8 cellular contexts compared by ENCODE assay signal in genomic region chr2:27370026-27370815, GRCh38. TPM values are rescaled to one million over a fixed set of nuclear protein-coding genes. Genes with fewer than 3 reads are reported as not detected.
DNase-seq lines count a peak whose midpoint lies in the region; ATAC-seq, FAIRE-seq and TF ChIP-seq lines count a peak whose summit lies in the region.

TSS of gene EIF2B4 (minus strand) at chr2:27370338. CDS start at chr2:27370314, 24 bp downstream.
A gene with protein sequence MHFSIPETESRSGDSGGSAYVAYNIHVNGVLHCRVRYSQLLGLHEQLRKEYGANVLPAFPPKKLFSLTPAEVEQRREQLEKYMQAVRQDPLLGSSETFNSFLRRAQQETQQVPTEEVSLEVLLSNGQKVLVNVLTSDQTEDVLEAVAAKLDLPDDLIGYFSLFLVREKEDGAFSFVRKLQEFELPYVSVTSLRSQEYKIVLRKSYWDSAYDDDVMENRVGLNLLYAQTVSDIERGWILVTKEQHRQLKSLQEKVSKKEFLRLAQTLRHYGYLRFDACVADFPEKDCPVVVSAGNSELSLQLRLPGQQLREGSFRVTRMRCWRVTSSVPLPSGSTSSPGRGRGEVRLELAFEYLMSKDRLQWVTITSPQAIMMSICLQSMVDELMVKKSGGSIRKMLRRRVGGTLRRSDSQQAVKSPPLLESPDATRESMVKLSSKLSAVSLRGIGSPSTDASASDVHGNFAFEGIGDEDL (plus strand): TSS chr2:27370616. CDS start chr2:27370744, 128 bp downstream.

- H2AFZ ChIP-seq in parathyroid adenoma: peak within 1 kb of the TSS; percentile 90

- DNase-seq in GM12891 (ENCODE audit: insufficient read length, low spot score): peak; percentile 94
- peak; percentile 97 for DNase-seq in NCI-H1436 (lab: John Stamatoyannopoulos, UW)
- peak; percentile 99 for DNase-seq in T follicular helper cell (ENCODE audit: low read depth)
- peak; percentile 99 for DNase-seq in adipocyte (ENCODE audit: low read depth)
- peak; percentile 99 for DNase-seq in Right ventricle myocardium superior
- peak; percentile 97 to 98 for DNase-seq in tibial nerve (ENCODE audit: low spot score in 2 of 2)

- H3K79me2 ChIP-seq in parathyroid adenoma: peaks cover 33% of the 10 kb centered on the region

- FAIRE-seq in GM12891 (lab: Jason Lieb, UNC): peak; percentile 99

- intact Hi-C loops in Right ventricle myocardium superior (cut with DNase I): no loop called here

- H3K36me3 ChIP-seq in adipocyte (ENCODE audit: control insufficient read depth, insufficient read depth, low read length, severe bottlenecking): peaks cover 67% of the 10 kb centered on the region
- H3K36me3 ChIP-seq in parathyroid adenoma (ENCODE audit: control insufficient read depth, insufficient read depth, low read length): no peaks in the 10 kb centered on the region
- H3K36me3 ChIP-seq in tibial nerve: peaks cover 6 to 69% (median 18%) of the 10 kb centered on the region in 3 donors

- 0% methylated on average over 17 to 42 of the region's 85 CpGs for WGBS in tibial nerve, 2 donors

- H3K27me3 ChIP-seq in adipocyte (replicated peaks; ENCODE audit: control insufficient read depth, insufficient read depth, low read length) (no peaks in the 10 kb centered on the region), parathyroid adenoma (ENCODE audit: control insufficient read depth, insufficient read depth, low read length) (no peaks in the 10 kb centered on the region), tibial nerve (no peaks in the 10 kb centered on the region)

- no peaks in the 10 kb centered on the region for H3K9me3 ChIP-seq in adipocyte (ENCODE audit: control insufficient read depth, low read length)
- no peaks in the 10 kb centered on the region for H3K9me3 ChIP-seq in parathyroid adenoma (ENCODE audit: control insufficient read depth, low read length)
- H3K9me3 ChIP-seq in tibial nerve: no peaks in the 10 kb centered on the region

- H3K4me3 ChIP-seq in adipocyte (ENCODE audit: low read length): peak within 1 kb of the TSS; percentile 96
- peak within 1 kb of the TSS; percentile 95 for H3K4me3 ChIP-seq in parathyroid adenoma (ENCODE audit: low read depth, low read length)
- H3K4me3 ChIP-seq in tibial nerve: peak within 1 kb of the TSS; percentile 84 to 100 (median 98)

- TF ChIP-seq CTCF in parathyroid adenoma (IDR thresholded peaks at IDR 0.05): peak; percentile 91
- peak; percentile 55 to 92 (median 82) for TF ChIP-seq CTCF in tibial nerve (IDR thresholded peaks at IDR 0.05)

- H3K27ac ChIP-seq in parathyroid adenoma: peak within 1 kb of the TSS; percentile 83
- H3K27ac ChIP-seq in tibial nerve: peak within 1 kb of the TSS; percentile 78 to 97 (median 94)

- TF ChIP-seq POLR2A in GM12891 (IDR thresholded peaks at IDR 0.05; ENCODE audit: low read depth, low read length) (peak; percentile 94), tibial nerve (IDR thresholded peaks at IDR 0.05) (peak; percentile 27 to 67)

- H3K4me1 ChIP-seq in adipocyte (ENCODE audit: control insufficient read depth, insufficient read depth, low read length) (peaks cover 35% of the 10 kb centered on the region), parathyroid adenoma (peaks cover 4% of the 10 kb centered on the region), tibial nerve (peaks cover 0 to 37% (median 28%) of the 10 kb centered on the region in 4 donors)

- peak within 1 kb of the TSS; percentile 92 for H3K4me2 ChIP-seq in parathyroid adenoma (ENCODE audit: low read length)

- TF ChIP-seq EP300 in tibial nerve (IDR thresholded peaks at IDR 0.05): peak; percentile 90 to 97

- ATAC-seq in HG02840 (IDR thresholded peaks at IDR 0.05; ENCODE audit: low FRiP score, unreplicated experiment): peak; percentile 89
- ATAC-seq in Right ventricle myocardium superior (ENCODE audit: poor library complexity): peak; percentile 95

- peak within 1 kb of the TSS; percentile 99 for H3K9ac ChIP-seq in adipocyte (ENCODE audit: low read length)
- peak within 1 kb of the TSS; percentile 91 for H3K9ac ChIP-seq in parathyroid adenoma

TF ChIP-seq in GM12891, 5 proteins besides CTCF, POLR2A, EP300 and RAD21:
- TF ChIP-seq TAF1 (IDR thresholded peaks at IDR 0.05; ENCODE audit: low read depth, low read length) (peak; percentile 96), POLR2AphosphoS5 (IDR thresholded peaks at IDR 0.05; ENCODE audit: low read depth, low read length) (peak; percentile 91), SPI1 (IDR thresholded peaks at IDR 0.05; ENCODE audit: low read depth, low read length) (no peak), PAX5 (IDR thresholded peaks at IDR 0.05; ENCODE audit: insufficient read depth, low read length, severe bottlenecking) (peak; percentile 85), POU2F2 (IDR thresholded peaks at IDR 0.05; ENCODE audit: low read depth, low read length) (peak; percentile 52)

RNA-seq across cellular contexts. Expression of gene EIF2B4, which starts in this region (rescaled TPM):
- polyA plus RNA-seq in GM12891 (2012; ENCODE audit: low read depth, missing spikeins): 28.1 TPM
- total RNA-seq in Right ventricle myocardium superior (37.4 TPM), tibial nerve (10 to 100 TPM; 43.3 to 69.0 (median 59.8) TPM)

RNA-seq across cellular contexts. Expression of the second gene that starts in this region (rescaled TPM):
- 87.4 TPM for polyA plus RNA-seq in GM12891 (2012; ENCODE audit: low read depth, missing spikeins)
- 55.6 TPM for total RNA-seq in Right ventricle myocardium superior
- 10 to 100 TPM; 71.6 to 97.7 (median 90.8) TPM for total RNA-seq in tibial nerve

Comparison
In these comparisons a context has a peak if more than half of its experiments do, and no peak if none do; other contexts are left out.
1. Peak in every context shown above with its lines: DNase-seq, ATAC-seq, H3K4me3 ChIP-seq and H3K27ac ChIP-seq.